Comparison of ENCODE assay signal across 1 cellular context in the genomic region with DNA sequence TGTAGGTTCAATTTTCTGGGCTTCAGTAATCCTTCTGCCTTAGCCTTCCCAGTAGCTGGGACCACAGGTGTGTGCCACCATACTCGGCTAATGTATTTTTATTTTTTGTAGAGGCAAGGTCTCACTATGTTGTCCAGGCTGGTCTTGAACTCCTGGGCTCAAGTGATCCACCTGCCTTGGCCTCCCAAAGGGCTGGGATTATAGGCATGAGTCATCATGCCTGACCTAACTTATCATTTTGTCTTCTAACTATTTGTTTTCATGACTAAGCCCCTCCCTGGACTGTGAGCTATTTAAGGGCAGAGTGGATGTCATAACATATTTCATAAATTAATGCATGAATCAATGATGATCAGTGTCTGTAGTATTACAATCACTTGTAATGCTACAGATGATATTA.
TF ChIP-seq lines count a peak whose summit lies in the region.

No MANE protein-coding gene starts in this region.

TF ChIP-seq in HEK293, 187 proteins besides CTCF, POLR2A, EP300 and RAD21 (continued from another document):
- TF ChIP-seq, protein P1, sequence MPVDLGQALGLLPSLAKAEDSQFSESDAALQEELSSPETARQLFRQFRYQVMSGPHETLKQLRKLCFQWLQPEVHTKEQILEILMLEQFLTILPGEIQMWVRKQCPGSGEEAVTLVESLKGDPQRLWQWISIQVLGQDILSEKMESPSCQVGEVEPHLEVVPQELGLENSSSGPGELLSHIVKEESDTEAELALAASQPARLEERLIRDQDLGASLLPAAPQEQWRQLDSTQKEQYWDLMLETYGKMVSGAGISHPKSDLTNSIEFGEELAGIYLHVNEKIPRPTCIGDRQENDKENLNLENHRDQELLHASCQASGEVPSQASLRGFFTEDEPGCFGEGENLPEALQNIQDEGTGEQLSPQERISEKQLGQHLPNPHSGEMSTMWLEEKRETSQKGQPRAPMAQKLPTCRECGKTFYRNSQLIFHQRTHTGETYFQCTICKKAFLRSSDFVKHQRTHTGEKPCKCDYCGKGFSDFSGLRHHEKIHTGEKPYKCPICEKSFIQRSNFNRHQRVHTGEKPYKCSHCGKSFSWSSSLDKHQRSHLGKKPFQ (tag by site-specific recombination; IDR thresholded peaks at IDR 0.05): no peak
- TF ChIP-seq, protein P2, sequence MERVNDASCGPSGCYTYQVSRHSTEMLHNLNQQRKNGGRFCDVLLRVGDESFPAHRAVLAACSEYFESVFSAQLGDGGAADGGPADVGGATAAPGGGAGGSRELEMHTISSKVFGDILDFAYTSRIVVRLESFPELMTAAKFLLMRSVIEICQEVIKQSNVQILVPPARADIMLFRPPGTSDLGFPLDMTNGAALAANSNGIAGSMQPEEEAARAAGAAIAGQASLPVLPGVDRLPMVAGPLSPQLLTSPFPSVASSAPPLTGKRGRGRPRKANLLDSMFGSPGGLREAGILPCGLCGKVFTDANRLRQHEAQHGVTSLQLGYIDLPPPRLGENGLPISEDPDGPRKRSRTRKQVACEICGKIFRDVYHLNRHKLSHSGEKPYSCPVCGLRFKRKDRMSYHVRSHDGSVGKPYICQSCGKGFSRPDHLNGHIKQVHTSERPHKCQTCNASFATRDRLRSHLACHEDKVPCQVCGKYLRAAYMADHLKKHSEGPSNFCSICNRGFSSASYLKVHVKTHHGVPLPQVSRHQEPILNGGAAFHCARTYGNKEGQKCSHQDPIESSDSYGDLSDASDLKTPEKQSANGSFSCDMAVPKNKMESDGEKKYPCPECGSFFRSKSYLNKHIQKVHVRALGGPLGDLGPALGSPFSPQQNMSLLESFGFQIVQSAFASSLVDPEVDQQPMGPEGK (tag by site-specific recombination; IDR thresholded peaks at IDR 0.05): no peak
- no peak for TF ChIP-seq TCF7L2 (IDR thresholded peaks at IDR 0.05; ENCODE audit: borderline replicate concordance, low read depth, low read length)
- TF ChIP-seq ZNF202 (tag by site-specific recombination; IDR thresholded peaks at IDR 0.05; ENCODE audit: borderline replicate concordance): no peak
- TF ChIP-seq ZNF341 (tag by site-specific recombination; IDR thresholded peaks at IDR 0.05; ENCODE audit: low read depth): no peak
- TF ChIP-seq, protein P3, sequence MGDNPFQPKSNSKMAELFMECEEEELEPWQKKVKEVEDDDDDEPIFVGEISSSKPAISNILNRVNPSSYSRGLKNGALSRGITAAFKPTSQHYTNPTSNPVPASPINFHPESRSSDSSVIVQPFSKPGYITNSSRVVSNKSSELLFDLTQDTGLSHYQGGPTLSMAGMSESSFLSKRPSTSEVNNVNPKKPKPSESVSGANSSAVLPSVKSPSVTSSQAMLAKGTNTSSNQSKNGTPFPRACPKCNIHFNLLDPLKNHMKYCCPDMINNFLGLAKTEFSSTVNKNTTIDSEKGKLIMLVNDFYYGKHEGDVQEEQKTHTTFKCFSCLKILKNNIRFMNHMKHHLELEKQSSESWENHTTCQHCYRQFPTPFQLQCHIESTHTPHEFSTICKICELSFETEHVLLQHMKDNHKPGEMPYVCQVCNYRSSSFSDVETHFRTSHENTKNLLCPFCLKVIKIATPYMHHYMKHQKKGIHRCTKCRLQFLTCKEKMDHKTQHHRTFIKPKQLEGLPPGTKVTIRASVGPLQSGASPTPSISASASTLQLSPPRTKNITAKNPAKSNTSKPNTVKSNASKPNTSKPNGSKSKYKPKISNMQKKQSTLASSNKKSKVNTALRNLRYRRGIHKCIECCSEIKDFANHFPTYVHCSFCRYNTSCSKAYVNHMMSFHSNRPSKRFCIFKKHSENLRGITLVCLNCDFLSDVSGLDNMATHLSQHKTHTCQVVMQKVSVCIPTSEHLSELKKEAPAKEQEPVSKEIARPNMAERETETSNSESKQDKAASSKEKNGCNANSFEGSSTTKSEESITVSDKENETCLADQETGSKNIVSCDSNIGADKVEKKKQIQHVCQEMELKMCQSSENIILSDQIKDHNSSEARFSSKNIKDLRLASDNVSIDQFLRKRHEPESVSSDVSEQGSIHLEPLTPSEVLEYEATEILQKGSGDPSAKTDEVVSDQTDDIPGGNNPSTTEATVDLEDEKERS (tag by site-specific recombination; IDR thresholded peaks at IDR 0.05): 0 out of 2 replicates have a peak, but pooled peaks have one; percentile 24
- no peak for TF ChIP-seq ZNF596 (tag by site-specific recombination; IDR thresholded peaks at IDR 0.05)
- no peak for TF ChIP-seq ZNF660 (tag by site-specific recombination; IDR thresholded peaks at IDR 0.05)
- TF ChIP-seq ZNF112 (tag by site-specific recombination; IDR thresholded peaks at IDR 0.05): no peak
- no peak for TF ChIP-seq ZNF354C (tag by site-specific recombination; IDR thresholded peaks at IDR 0.05; ENCODE audit: borderline replicate concordance, low read depth)
- TF ChIP-seq WT1 (tag by site-specific recombination; IDR thresholded peaks at IDR 0.05): no peak
- no peak for TF ChIP-seq KLF7 (tag by site-specific recombination; IDR thresholded peaks at IDR 0.05; ENCODE audit: borderline replicate concordance)
- no peak for TF ChIP-seq ZBTB48 (tag by site-specific recombination; IDR thresholded peaks at IDR 0.05)
- no peak for TF ChIP-seq OVOL3 (tag by site-specific recombination; IDR thresholded peaks at IDR 0.05)
- TF ChIP-seq TRIM28 (IDR thresholded peaks at IDR 0.05; ENCODE audit: borderline replicate concordance, low read length): no peak
- no peak for TF ChIP-seq EGR2 (tag by site-specific recombination; IDR thresholded peaks at IDR 0.05; ENCODE audit: low read depth)
- TF ChIP-seq RBAK (tag by site-specific recombination; IDR thresholded peaks at IDR 0.05): no peak
- no peak for TF ChIP-seq ZFP41 (tag by site-specific recombination; IDR thresholded peaks at IDR 0.05; ENCODE audit: borderline replicate concordance)
- TF ChIP-seq ZNF133 (tag by site-specific recombination; IDR thresholded peaks at IDR 0.05): no peak
- TF ChIP-seq GLIS2 (tag by site-specific recombination; IDR thresholded peaks at IDR 0.05): no peak
- TF ChIP-seq, protein P4, sequence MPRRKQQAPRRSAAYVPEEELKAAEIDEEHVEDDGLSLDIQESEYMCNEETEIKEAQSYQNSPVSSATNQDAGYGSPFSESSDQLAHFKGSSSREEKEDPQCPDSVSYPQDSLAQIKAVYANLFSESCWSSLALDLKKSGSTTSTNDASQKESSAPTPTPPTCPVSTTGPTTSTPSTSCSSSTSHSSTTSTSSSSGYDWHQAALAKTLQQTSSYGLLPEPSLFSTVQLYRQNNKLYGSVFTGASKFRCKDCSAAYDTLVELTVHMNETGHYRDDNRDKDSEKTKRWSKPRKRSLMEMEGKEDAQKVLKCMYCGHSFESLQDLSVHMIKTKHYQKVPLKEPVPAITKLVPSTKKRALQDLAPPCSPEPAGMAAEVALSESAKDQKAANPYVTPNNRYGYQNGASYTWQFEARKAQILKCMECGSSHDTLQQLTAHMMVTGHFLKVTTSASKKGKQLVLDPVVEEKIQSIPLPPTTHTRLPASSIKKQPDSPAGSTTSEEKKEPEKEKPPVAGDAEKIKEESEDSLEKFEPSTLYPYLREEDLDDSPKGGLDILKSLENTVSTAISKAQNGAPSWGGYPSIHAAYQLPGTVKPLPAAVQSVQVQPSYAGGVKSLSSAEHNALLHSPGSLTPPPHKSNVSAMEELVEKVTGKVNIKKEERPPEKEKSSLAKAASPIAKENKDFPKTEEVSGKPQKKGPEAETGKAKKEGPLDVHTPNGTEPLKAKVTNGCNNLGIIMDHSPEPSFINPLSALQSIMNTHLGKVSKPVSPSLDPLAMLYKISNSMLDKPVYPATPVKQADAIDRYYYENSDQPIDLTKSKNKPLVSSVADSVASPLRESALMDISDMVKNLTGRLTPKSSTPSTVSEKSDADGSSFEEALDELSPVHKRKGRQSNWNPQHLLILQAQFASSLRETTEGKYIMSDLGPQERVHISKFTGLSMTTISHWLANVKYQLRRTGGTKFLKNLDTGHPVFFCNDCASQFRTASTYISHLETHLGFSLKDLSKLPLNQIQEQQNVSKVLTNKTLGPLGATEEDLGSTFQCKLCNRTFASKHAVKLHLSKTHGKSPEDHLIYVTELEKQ (tag by site-specific recombination; IDR thresholded peaks at IDR 0.05; ENCODE audit: borderline replicate concordance): 0 out of 2 replicates have a peak, but pooled peaks have one; percentile 71
- no peak for TF ChIP-seq ZNF394 (tag by site-specific recombination; IDR thresholded peaks at IDR 0.05; ENCODE audit: borderline replicate concordance)
TF ChIP-seq in HEK293: peak in this region for 23.
